8 cellular contexts compared by ENCODE assay signal in the genomic region with DNA sequence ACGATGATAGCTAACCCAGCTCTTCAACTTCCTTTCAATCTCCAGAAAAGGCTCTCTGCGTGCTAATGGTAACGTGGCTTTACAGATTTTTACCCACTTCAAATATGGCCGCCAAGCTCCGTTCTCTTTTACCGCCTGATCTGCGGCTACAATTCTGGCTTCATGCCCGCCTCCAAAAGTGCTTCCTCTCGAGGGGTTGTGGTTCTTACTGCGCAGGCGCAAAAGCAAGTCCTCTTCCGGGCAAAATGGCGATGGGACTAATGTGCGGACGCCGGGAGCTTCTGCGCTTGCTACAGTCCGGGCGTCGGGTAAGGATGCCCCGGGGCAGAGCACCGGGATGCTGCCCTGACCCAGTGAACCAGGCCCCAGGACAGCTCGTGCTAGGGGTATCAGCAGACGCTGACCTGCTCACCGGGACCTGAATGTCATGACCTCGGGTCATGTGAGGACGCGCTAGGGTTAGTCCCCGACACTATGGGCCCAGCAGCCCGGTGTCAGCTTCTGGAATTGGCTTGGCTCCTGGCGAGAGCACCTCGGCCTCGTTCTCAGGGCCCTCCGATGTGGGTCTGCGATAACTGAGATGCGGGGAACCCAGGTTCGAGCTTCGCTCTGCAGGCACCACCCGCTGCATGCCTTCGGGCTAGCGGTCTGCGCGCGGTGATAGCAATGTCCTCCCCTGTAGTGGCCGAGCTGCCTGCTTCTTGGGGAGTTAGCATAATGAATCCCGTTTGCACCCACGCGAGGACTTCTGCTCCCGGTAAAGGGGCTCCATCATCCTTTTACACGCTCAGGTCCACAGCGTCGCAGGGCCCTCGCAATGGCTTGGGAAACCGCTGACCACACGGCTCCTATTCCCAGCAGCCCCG. TPM values are rescaled to one million over a fixed set of nuclear protein-coding genes. Genes with fewer than 3 reads are reported as not detected.
DNase-seq lines count a peak whose midpoint lies in the region; ATAC-seq and TF ChIP-seq lines count a peak whose summit lies in the region.

Gene OXA1L (plus strand): TSS at position 232 of the 866 bp plus-strand sequence. CDS start 14 bp downstream, at position 246.

- peak within 1 kb of the TSS; percentile 55 for H3K27ac ChIP-seq in epithelial cell of prostate

- H3K36me3 Mint-ChIP-seq in Calu3 (ENCODE audit: insufficient read depth, unreplicated experiment): peaks cover 53% of the 10 kb centered on the region
- H3K36me3 Mint-ChIP-seq in IgD-negative memory B cell: peaks cover 10% of the 10 kb centered on the region

- H3K27ac Mint-ChIP-seq in Calu3 (ENCODE audit: unreplicated experiment): peak within 1 kb of the TSS; percentile 92
- peak within 1 kb of the TSS; percentile 78 to 98 (median 98) for H3K27ac Mint-ChIP-seq in IgD-negative memory B cell

- no TSS peak for BruUV-seq in Calu3 (replicated peaks; lab: Mats Ljungman, UMichigan)

- H3K4me1 Mint-ChIP-seq in Calu3 (ENCODE audit: low read depth, unreplicated experiment) (peaks cover 16% of the 10 kb centered on the region), IgD-negative memory B cell (peaks cover 24 to 31% (median 26%) of the 10 kb centered on the region in 3 donors)

- TF ChIP-seq CTCF in Calu3 (IDR thresholded peaks at IDR 0.05; ENCODE audit: unreplicated experiment): no peak
- no peak for TF ChIP-seq CTCF in mucosa of descending colon (IDR thresholded peaks at IDR 0.05)

- intact Hi-C loops in Calu3 (cut with micrococcal nuclease; ENCODE audit: unreplicated experiment) (loop anchor here (5.0 kb wide), 1 partner anchor 194 kb away; no protein-coding TSS in a partner anchor), mucosa of descending colon (cut with DNase I, micrococcal nuclease) (no loop called here)

- no peaks in the 10 kb centered on the region for H3K9me3 ChIP-seq in mucosa of descending colon

- peak within 1 kb of the TSS; percentile 82 for H3K4me3 Mint-ChIP-seq in Calu3 (ENCODE audit: low read depth, unreplicated experiment)
- H3K4me3 Mint-ChIP-seq in IgD-negative memory B cell: peak within 1 kb of the TSS; percentile 87 to 95 (median 94)

- no peaks in the 10 kb centered on the region for H3K9me3 Mint-ChIP-seq in Calu3 (ENCODE audit: low read depth, unreplicated experiment)
- peaks cover 0 to 2% (median 0%) of the 10 kb centered on the region in 3 donors for H3K9me3 Mint-ChIP-seq in IgD-negative memory B cell

- H3K4me3 ChIP-seq in mucosa of descending colon: peak within 1 kb of the TSS; percentile 90

- peaks cover 9% of the 10 kb centered on the region for H3K4me1 ChIP-seq in mucosa of descending colon (ENCODE audit: low read depth)

- CTCF ChIA-PET in Calu3 (lab: Charles Lee): interaction anchor here (0.6 to 2.4 kb wide), 12 partner anchors 57 to 229 kb away, joined by 3 to 7 read pairs (median 4); partner anchors contain the start of genes LRP10 and MMP14

- DNase-seq in Calu3 (peak; percentile 93), OCI-M2 (lab: John Stamatoyannopoulos, UW; ENCODE audit: unreplicated experiment) (peak; percentile 87), activated T-cell treated with anti-CD3 and anti-CD28 coated beads for 4 hours (peak; percentile 89), epithelial cell of prostate (ENCODE audit: low read depth, low spot score) (peak; percentile 78), mucosa of descending colon (peak; percentile 94 to 97 (median 96))
- DNase-seq in stimulated activated CD8-positive, alpha-beta memory T cell treated with anti-CD3 and anti-CD28 coated beads, Interleukin-4, amount 100 ng/mL, for 24 hours (ENCODE audit: low read depth): peak; percentile 90

- H3K27me3 Mint-ChIP-seq in Calu3 (ENCODE audit: unreplicated experiment) (no peaks in the 10 kb centered on the region), IgD-negative memory B cell (no peaks in the 10 kb centered on the region)

- ATAC-seq in GM21515 (IDR thresholded peaks at IDR 0.05; ENCODE audit: unreplicated experiment): peak; percentile 80
- ATAC-seq in mucosa of descending colon: peak; percentile 96

- peaks cover 7% of the 10 kb centered on the region for H3K36me3 ChIP-seq in mucosa of descending colon (ENCODE audit: low read depth)

RNA-seq across cellular contexts. Expression of gene OXA1L, which starts in this region (rescaled TPM):
- 76.5 and 83.3 TPM in 2 replicates for total RNA-seq in Calu3 (2022)
- polyA plus RNA-seq in IgD-negative memory B cell: 60.7 TPM
- total RNA-seq in mucosa of descending colon: 100 to 1,000 TPM in 2 of 3 donors, 10 to 100 TPM in 1; 97.1 to 137 (median 115) TPM

Comparison
In these comparisons a context has a peak if more than half of its experiments do, and no peak if none do; other contexts are left out.
1. Peak in every context shown above with its lines: DNase-seq, ATAC-seq, H3K4me3 ChIP-seq and H3K27ac ChIP-seq.